Comparison of ENCODE assay signal across 12 cellular contexts in genomic region chr22:41561335-41561734, GRCh38. TPM values are rescaled to one million over a fixed set of nuclear protein-coding genes. Genes with fewer than 3 reads are reported as not detected.
A peak's percentile ranks its signal among the peaks of the same experiment; 100 is the strongest.
DNase-seq lines count a peak whose midpoint lies in the region; ATAC-seq, FAIRE-seq and TF ChIP-seq lines count a peak whose summit lies in the region.
"Had no signal": no experiment of that assay in that cellular context is flagged by ENCODE, and none has a peak within 500 bp of the region (broad histone marks: within the 10 kb centered on the region; RNA-seq: fewer than 3 reads in every experiment).

No MANE protein-coding gene starts in this region.

- H4K20me1 ChIP-seq in GM23248 (ENCODE audit: insufficient read depth) (no peaks in the 10 kb centered on the region), astrocyte (ENCODE audit: insufficient read depth, low read length) (no peaks in the 10 kb centered on the region)

- peak overlapping the region; percentile 92 for H3K27ac Mint-ChIP-seq in astrocyte (ENCODE audit: unreplicated experiment)
- peak overlapping the region; percentile 27 for H3K27ac Mint-ChIP-seq in progenitor cell of endocrine pancreas
- H3K27ac Mint-ChIP-seq: activated naive CD4-positive, alpha-beta T cell treated with anti-CD3 and anti-CD28 coated beads, Interleukin-2, amount 50 U/mL, for 24 hours had no signal

- H3K36me3 ChIP-seq in GM23248 (ENCODE audit: low read depth) (no peaks in the 10 kb centered on the region), astrocyte (ENCODE audit: insufficient read depth, low read length) (no peaks in the 10 kb centered on the region)
- H3K36me3 ChIP-seq in effector memory CD4-positive, alpha-beta T cell (ENCODE audit: control insufficient read depth, insufficient read depth, low read length) = no peaks in the 10 kb centered on the region

- peaks cover 47% of the 10 kb centered on the region for H3K4me1 Mint-ChIP-seq in astrocyte (ENCODE audit: low read depth, unreplicated experiment)
- H3K4me1 Mint-ChIP-seq in progenitor cell of endocrine pancreas (ENCODE audit: low read depth) = peaks cover 18% of the 10 kb centered on the region
- H3K4me1 Mint-ChIP-seq: activated naive CD4-positive, alpha-beta T cell treated with anti-CD3 and anti-CD28 coated beads, Interleukin-2, amount 50 U/mL, for 24 hours had no signal

- no peaks in the 10 kb centered on the region for H3K9me3 Mint-ChIP-seq in astrocyte (ENCODE audit: unreplicated experiment)
- H3K9me3 Mint-ChIP-seq in progenitor cell of endocrine pancreas (ENCODE audit: low read depth) = no peaks in the 10 kb centered on the region
- H3K9me3 Mint-ChIP-seq: activated naive CD4-positive, alpha-beta T cell treated with anti-CD3 and anti-CD28 coated beads, Interleukin-2, amount 50 U/mL, for 24 hours had no signal

- peaks cover 35% of the 10 kb centered on the region for H3K4me1 ChIP-seq in GM23248 (ENCODE audit: insufficient read depth)
- H3K4me1 ChIP-seq in astrocyte (ENCODE audit: insufficient read depth, low read length) = peaks cover 65% of the 10 kb centered on the region
- peaks cover 16% of the 10 kb centered on the region for H3K4me1 ChIP-seq in right cardiac atrium (ENCODE audit: control insufficient read depth, insufficient read depth, low read length)
- no peaks in the 10 kb centered on the region for H3K4me1 ChIP-seq in effector memory CD4-positive, alpha-beta T cell (ENCODE audit: control insufficient read depth, insufficient read depth, low read length, poor library complexity, severe bottlenecking)

- H3K4me2 ChIP-seq in GM23248 (ENCODE audit: unreplicated experiment) (peak overlapping the region; percentile 30), astrocyte (ENCODE audit: low read length) (peak overlapping the region; percentile 79)

- H3K9me3 ChIP-seq in GM23248 (ENCODE audit: low read depth) (no peaks in the 10 kb centered on the region), astrocyte (ENCODE audit: insufficient read depth, low read depth, low read length) (no peaks in the 10 kb centered on the region), right cardiac atrium (ENCODE audit: control insufficient read depth, low read length) (no peaks in the 10 kb centered on the region)
- H3K9me3 ChIP-seq in effector memory CD4-positive, alpha-beta T cell (ENCODE audit: control insufficient read depth, low read length) = no peaks in the 10 kb centered on the region

- intact Hi-C loops in right cardiac atrium (cut with DNase I) = no loop called here

- WGBS in GM23248 (ENCODE audit: low coverage in 1 of 2, low lambda C conversion rate in 2 of 2, missing lambda C conversion rate in 2 of 2), 2 experiments = 62 to 65% methylated on average over 10 of the region's 10 CpGs
- 27% methylated on average over 10 of the region's 10 CpGs for WGBS in right cardiac atrium

- no peak for FAIRE-seq in astrocyte (lab: Jason Lieb, UNC)
- FAIRE-seq: D721Med, K562 had no signal

- peaks cover 14% of the 10 kb centered on the region for H3F3A ChIP-seq in GM23248 (ENCODE audit: insufficient read depth)

- no peak overlapping the region for H3K4me3 ChIP-seq in GM23248
- H3K4me3 ChIP-seq in astrocyte (ENCODE audit: insufficient read depth, low read depth, low read length) = peak overlapping the region; percentile 55
- H3K4me3 ChIP-seq in right cardiac atrium (ENCODE audit: low read length) = peak overlapping the region; percentile 69
- no peak overlapping the region for H3K4me3 ChIP-seq in effector memory CD4-positive, alpha-beta T cell (ENCODE audit: insufficient read depth, low read depth, low read length, poor library complexity, severe bottlenecking)
- H3K4me3 ChIP-seq: K562 had no signal

- no peak for DNase-seq in GM23248
- peak; percentile 35 for DNase-seq in astrocyte (ENCODE audit: low read depth)
- DNase-seq in right cardiac atrium = no peak
- no peak for DNase-seq in progenitor cell of endocrine pancreas (ENCODE audit: low spot score, unreplicated experiment)
- no peak for DNase-seq in effector memory CD4-positive, alpha-beta T cell
- no peak for DNase-seq in amniotic stem cell (lab: John Stamatoyannopoulos, UW)
- DNase-seq: activated CD4-positive, alpha-beta T cell treated with anti-CD3 and anti-CD28 coated beads for 1 hour had no signal

- H3K9ac ChIP-seq in GM23248 (no peak overlapping the region), astrocyte (ENCODE audit: low read length) (peak overlapping the region; percentile 76)

- H3K9me2 ChIP-seq in GM23248 (ENCODE audit: insufficient read depth) = no peaks in the 10 kb centered on the region

- H3K79me2 ChIP-seq in GM23248 (ENCODE audit: insufficient read depth) = no peaks in the 10 kb centered on the region
- H3K79me2 ChIP-seq in astrocyte (ENCODE audit: insufficient read depth, low read length) = no peaks in the 10 kb centered on the region

- ATAC-seq in right cardiac atrium (peak; percentile 0 to 10), HG02610 (IDR thresholded peaks at IDR 0.05; ENCODE audit: unreplicated experiment) (no peak), GM19023 (IDR thresholded peaks at IDR 0.05; ENCODE audit: unreplicated experiment) (no peak)
- ATAC-seq: K562 had no signal

- no peak for TF ChIP-seq CTCF in astrocyte (IDR thresholded peaks at IDR 0.05; ENCODE audit: insufficient read depth, low read depth, low read length)
- no peak for TF ChIP-seq CTCF in progenitor cell of endocrine pancreas (IDR thresholded peaks at IDR 0.05; ENCODE audit: unreplicated experiment)

- H3K27me3 ChIP-seq in GM23248 (replicated peaks; ENCODE audit: insufficient read depth) = no peaks in the 10 kb centered on the region
- H3K27me3 ChIP-seq in astrocyte (ENCODE audit: insufficient read depth, low read length) = no peaks in the 10 kb centered on the region
- no peaks in the 10 kb centered on the region for H3K27me3 ChIP-seq in right cardiac atrium (ENCODE audit: control insufficient read depth, insufficient read depth)
- H3K27me3 ChIP-seq in effector memory CD4-positive, alpha-beta T cell (replicated peaks; ENCODE audit: control insufficient read depth, insufficient read depth, low read length, poor library complexity, severe bottlenecking) = peaks cover 10% of the 10 kb centered on the region

- no peaks in the 10 kb centered on the region for H3K27me3 Mint-ChIP-seq in astrocyte (ENCODE audit: low read depth, unreplicated experiment)
- peaks cover 4% of the 10 kb centered on the region for H3K27me3 Mint-ChIP-seq in progenitor cell of endocrine pancreas

- no peaks in the 10 kb centered on the region for H3K36me3 Mint-ChIP-seq in astrocyte (ENCODE audit: low read depth, unreplicated experiment)
- no peaks in the 10 kb centered on the region for H3K36me3 Mint-ChIP-seq in progenitor cell of endocrine pancreas (ENCODE audit: insufficient read depth)
- H3K36me3 Mint-ChIP-seq: activated naive CD4-positive, alpha-beta T cell treated with anti-CD3 and anti-CD28 coated beads, Interleukin-2, amount 50 U/mL, for 24 hours had no signal

- peak overlapping the region; percentile 82 for H3K4me3 Mint-ChIP-seq in astrocyte (ENCODE audit: unreplicated experiment)
- H3K4me3 Mint-ChIP-seq in progenitor cell of endocrine pancreas (ENCODE audit: low read depth) = peak overlapping the region; percentile 53
- H3K4me3 Mint-ChIP-seq: activated naive CD4-positive, alpha-beta T cell treated with anti-CD3 and anti-CD28 coated beads, Interleukin-2, amount 50 U/mL, for 24 hours had no signal

- in situ Hi-C loops in GM23248 (cut with MboI) = no loop called here

- no peak overlapping the region for H3K27ac ChIP-seq in GM23248
- peak overlapping the region; percentile 40 for H3K27ac ChIP-seq in astrocyte (ENCODE audit: low read depth, low read length)
- H3K27ac ChIP-seq in right cardiac atrium (ENCODE audit: low read length) = peak overlapping the region; percentile 97
- H3K27ac ChIP-seq in effector memory CD4-positive, alpha-beta T cell (ENCODE audit: insufficient read depth, low read length, poor library complexity, severe bottlenecking) = no peak overlapping the region

- H2AFZ ChIP-seq in GM23248 (no peak overlapping the region), astrocyte (ENCODE audit: low read depth, low read length) (peak overlapping the region; percentile 76)

RNA-seq across cellular contexts. Expression of gene CSDC2, which starts 0.5 kb away (rescaled TPM):
- total RNA-seq in GM23248 (2014; rRNA removed; shearing (Covaris generic)) = 0.38 TPM in 1 of 2 replicates, not detected in the other
- polyA plus RNA-seq in GM23248 (2016; fragmentation: Nextera tagmentation; extraction: Ambion mirVana) (0.59 and 1.1 TPM in 2 replicates), right cardiac atrium (309 TPM)
- total RNA-seq in astrocyte (10.3 and 11.4 TPM in 2 replicates), right cardiac atrium (100 to 1,000 TPM; 274 to 342 (median 287) TPM), progenitor cell of endocrine pancreas (1.7 TPM in 2 replicates)
- polyA plus RNA-seq: K562 had no signal

RNA-seq across cellular contexts. Expression of gene POLR3H, which starts 17.1 kb away (rescaled TPM):
- 16.8 and 21.2 TPM in 2 replicates for total RNA-seq in GM23248 (2014; rRNA removed; shearing (Covaris generic))
- 49.6 and 52.2 TPM in 2 replicates for polyA plus RNA-seq in GM23248 (2016; fragmentation: Nextera tagmentation; extraction: Ambion mirVana)
- 44.5 and 50.9 TPM in 2 replicates for total RNA-seq in astrocyte
- total RNA-seq in right cardiac atrium = 10 to 100 TPM; 21.0 to 26.7 (median 25.3) TPM
- 24.6 TPM for polyA plus RNA-seq in right cardiac atrium
- total RNA-seq in progenitor cell of endocrine pancreas = 43.5 and 44.1 TPM in 2 replicates

RNA-seq across cellular contexts. Expression of gene PMM1, which starts 28.3 kb away (rescaled TPM):
- 29.4 and 33.3 TPM in 2 replicates for total RNA-seq in GM23248 (2014; rRNA removed; shearing (Covaris generic))
- polyA plus RNA-seq in GM23248 (2016; fragmentation: Nextera tagmentation; extraction: Ambion mirVana) (78.2 and 79.2 TPM in 2 replicates), right cardiac atrium (19.1 TPM)
- total RNA-seq in astrocyte (39.4 and 42.3 TPM in 2 replicates), right cardiac atrium (10 to 100 TPM; 12.6 to 21.4 (median 18.3) TPM), progenitor cell of endocrine pancreas (46.0 and 51.3 TPM in 2 replicates)

RNA-seq across cellular contexts. Expression of gene DESI1, which starts 59.5 kb away (rescaled TPM):
- 24.3 and 44.3 TPM in 2 replicates for total RNA-seq in GM23248 (2014; rRNA removed; shearing (Covaris generic))
- polyA plus RNA-seq in GM23248 (2016; fragmentation: Nextera tagmentation; extraction: Ambion mirVana) (41.9 and 42.2 TPM in 2 replicates), right cardiac atrium (86.4 TPM)
- total RNA-seq in astrocyte (48.2 and 48.3 TPM in 2 replicates), right cardiac atrium (10 to 100 TPM; 56.5 to 90.7 (median 74.8) TPM), progenitor cell of endocrine pancreas (37.4 TPM in 2 replicates)

RNA-seq across cellular contexts. Expression of gene XRCC6, which starts 59.8 kb away (rescaled TPM):
- 288 and 292 TPM in 2 replicates for total RNA-seq in GM23248 (2014; rRNA removed; shearing (Covaris generic))
- polyA plus RNA-seq in GM23248 (2016; fragmentation: Nextera tagmentation; extraction: Ambion mirVana) = 319 and 323 TPM in 2 replicates
- 221 and 232 TPM in 2 replicates for total RNA-seq in astrocyte
- 100 to 1,000 TPM; 160 to 183 (median 173) TPM for total RNA-seq in right cardiac atrium
- 144 TPM for polyA plus RNA-seq in right cardiac atrium
- 262 and 272 TPM in 2 replicates for total RNA-seq in progenitor cell of endocrine pancreas

Comparison
In these comparisons a context has a peak if more than half of its experiments do, and no peak if none do; other contexts are left out.
1. H3K27ac ChIP-seq: peak in astrocyte (single experiment) and right cardiac atrium (single experiment); none in GM23248 (single experiment) and effector memory CD4-positive, alpha-beta T cell (single experiment).
2. H3K4me3 ChIP-seq: peak in astrocyte (single experiment) and right cardiac atrium (single experiment); none in GM23248 (single experiment) and effector memory CD4-positive, alpha-beta T cell (single experiment).
3. ATAC-seq: peak in right cardiac atrium (2 of 2); none in HG02610 (single experiment) and GM19023 (single experiment).
4. RNA of gene CSDC2, which starts 0.5 kb away (total RNA-seq): 274 to 342 TPM in right cardiac atrium; 10.3 to 11.4 TPM in astrocyte, 1.7 TPM in progenitor cell of endocrine pancreas and 0.38 TPM in GM23248; every median in the first group is over 10 times any median in the second.